1 cellular context compared by ENCODE assay signal in genomic region chr2:39550701-39551285, GRCh38.
A peak's percentile ranks its signal among the peaks of the same experiment; 100 is the strongest.
TF ChIP-seq lines count a peak whose summit lies in the region.

No MANE protein-coding gene starts in this region.

TF ChIP-seq in HepG2, 621 proteins besides CTCF, POLR2A, EP300 and RAD21 (continued from another document and continues in another):
- TF ChIP-seq TIGD3 (CRISPR knock-in tag; IDR thresholded peaks at IDR 0.05; ENCODE audit: borderline replicate concordance), result no peak
- no peak; the same call in 1 of the 2 replicates for TF ChIP-seq ZNF101 (CRISPR knock-in tag; IDR thresholded peaks at IDR 0.05; ENCODE audit: borderline replicate concordance, low read depth)
- no peak for TF ChIP-seq HNRNPH1 (optimal IDR thresholded peaks at IDR 0.05; ENCODE audit: low read depth, low read length)
- TF ChIP-seq ARID5B (CRISPR knock-in tag; IDR thresholded peaks at IDR 0.05), result peak; percentile 100
- peak; percentile 85 for TF ChIP-seq ZHX2 (IDR thresholded peaks at IDR 0.05; ENCODE audit: low read depth)
- TF ChIP-seq ZHX2 (CRISPR knock-in tag; IDR thresholded peaks at IDR 0.05; ENCODE audit: borderline replicate concordance), result peak; percentile 94; the same call in 1 of the 2 replicates
- TF ChIP-seq POLR2AphosphoS5 (IDR thresholded peaks at IDR 0.05; ENCODE audit: low read depth, low read length), result no peak
- peak; percentile 100 for TF ChIP-seq ZBTB20 (CRISPR knock-in tag; IDR thresholded peaks at IDR 0.05; ENCODE audit: borderline replicate concordance, low read depth)
- TF ChIP-seq STAT6 (CRISPR knock-in tag; IDR thresholded peaks at IDR 0.05; ENCODE audit: borderline replicate concordance), result peak; percentile 95
- TF ChIP-seq ZNF589 (CRISPR knock-in tag; conservative IDR thresholded peaks at IDR 0.05), result peak; percentile 77; the same call in 1 of the 2 replicates
- peak; percentile 97 for TF ChIP-seq TOE1 (CRISPR knock-in tag; IDR thresholded peaks at IDR 0.05)
- peak; percentile 100 for TF ChIP-seq MIXL1 (CRISPR knock-in tag; IDR thresholded peaks at IDR 0.05)
- TF ChIP-seq RELA (CRISPR knock-in tag; IDR thresholded peaks at IDR 0.05), result 0 out of 2 replicates have a peak, but pooled peaks have one; percentile 33
- no peak for TF ChIP-seq ZNF350 (CRISPR knock-in tag; IDR thresholded peaks at IDR 0.05; ENCODE audit: borderline replicate concordance, low read depth)
- TF ChIP-seq TERF1 (CRISPR knock-in tag; IDR thresholded peaks at IDR 0.05), result no peak
- no peak for TF ChIP-seq RBM22 (optimal IDR thresholded peaks at IDR 0.05; ENCODE audit: low read length)
- TF ChIP-seq ZNF770 (CRISPR knock-in tag; IDR thresholded peaks at IDR 0.05), result peak; percentile 63
- 0 out of 2 replicates have a peak, but pooled peaks have one; percentile 53 for TF ChIP-seq THYN1 (CRISPR knock-in tag; IDR thresholded peaks at IDR 0.05; ENCODE audit: borderline replicate concordance, low read depth)
- no peak for TF ChIP-seq GTF2F1 (IDR thresholded peaks at IDR 0.05; ENCODE audit: low read length)
- TF ChIP-seq ZSCAN31 (CRISPR knock-in tag; IDR thresholded peaks at IDR 0.05; ENCODE audit: low read depth), result no peak
- no peak; the same call in 1 of the 2 replicates for TF ChIP-seq KLF15 (CRISPR knock-in tag; IDR thresholded peaks at IDR 0.05; ENCODE audit: borderline replicate concordance)
- TF ChIP-seq MAFF (IDR thresholded peaks at IDR 0.05; ENCODE audit: low read depth, low read length), result peak; percentile 45; the same call in 1 of the 2 replicates
- TF ChIP-seq TBP (CRISPR knock-in tag; IDR thresholded peaks at IDR 0.05), result no peak
- no peak for TF ChIP-seq PRDM4 (CRISPR knock-in tag; IDR thresholded peaks at IDR 0.05; ENCODE audit: borderline replicate concordance)
- TF ChIP-seq ZNF790 (CRISPR knock-in tag; IDR thresholded peaks at IDR 0.05; ENCODE audit: borderline replicate concordance), result no peak
- TF ChIP-seq TBX3 (IDR thresholded peaks at IDR 0.05; ENCODE audit: borderline replicate concordance), result peak; percentile 79
- peak; percentile 86 for TF ChIP-seq SKI (IDR thresholded peaks at IDR 0.05; ENCODE audit: partially characterized antibody)
- TF ChIP-seq FOXO1 (CRISPR knock-in tag; IDR thresholded peaks at IDR 0.05), result peak; percentile 100
- TF ChIP-seq ZNF205 (CRISPR knock-in tag; IDR thresholded peaks at IDR 0.05), result peak; percentile 98
